Comparison of ENCODE assay signal across 8 cellular contexts in the genomic region with DNA sequence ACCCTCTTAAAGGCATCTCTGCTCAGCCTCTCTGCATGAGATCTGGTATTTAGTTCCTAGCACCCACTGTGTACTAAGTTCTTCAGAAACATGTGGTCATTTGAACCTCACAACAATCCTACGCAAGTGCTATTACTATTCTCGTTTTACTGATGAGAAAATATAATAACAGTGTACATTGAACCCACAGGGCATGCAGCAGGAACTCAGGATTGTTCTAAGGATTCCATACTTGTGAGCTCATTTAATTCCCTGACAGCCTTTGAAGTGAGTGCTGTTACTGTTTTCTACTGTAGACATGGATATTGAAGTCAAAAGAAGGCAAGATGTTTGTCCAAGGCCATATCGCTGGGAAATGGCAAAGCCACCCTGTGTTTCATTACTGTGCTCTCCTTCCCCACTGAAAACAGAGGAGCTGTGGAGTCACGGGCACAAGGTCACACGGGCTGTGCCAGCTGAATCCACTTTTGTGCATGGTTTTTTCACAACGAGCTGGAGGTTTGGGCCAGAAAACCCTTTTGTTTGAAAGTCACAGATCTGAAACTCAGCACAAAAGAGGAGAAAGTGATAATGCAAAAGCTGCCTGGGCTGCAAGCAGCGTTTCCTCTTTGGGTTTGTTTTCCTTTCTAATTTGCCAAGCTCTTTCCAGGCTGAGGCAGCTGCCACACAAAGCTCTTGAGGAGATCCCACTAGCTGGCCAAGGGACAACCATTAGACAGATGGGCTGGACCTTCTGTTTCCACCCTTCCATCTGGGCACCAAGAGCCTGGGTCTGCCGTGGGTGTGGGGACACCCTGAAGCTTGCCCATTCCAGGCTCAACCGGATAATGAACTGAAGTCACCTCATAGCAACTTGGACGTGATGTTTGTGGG.
DNase-seq lines count a peak whose midpoint lies in the region; ATAC-seq and TF ChIP-seq lines count a peak whose summit lies in the region.

No MANE protein-coding gene starts in this region.

- no peak overlapping the region for H2AK5ac ChIP-seq in neuronal stem cell (ENCODE audit: low read depth, low read length)

- 41 to 46% methylated on average over 10 of the region's 10 CpGs for WGBS in body of pancreas, 2 donors
- no CpG with 5 or more reads among the region's 10 CpGs for WGBS in neuronal stem cell (ENCODE audit: extremely low coverage in 2 of 2, insufficient read length in 2 of 2, insufficient replicate concordance in 1 of 2), 2 donors

- no peak overlapping the region for H2BK12ac ChIP-seq in neuronal stem cell (ENCODE audit: low read length)

- intact Hi-C loops in body of pancreas (cut with DNase I) = no loop called here

- H3K9me3 ChIP-seq in body of pancreas (no peaks in the 10 kb centered on the region), neuronal stem cell (replicated peaks in 1 of 2; ENCODE audit: control insufficient read depth in 2 of 2, insufficient read depth in 1 of 2, low read depth in 1 of 2, low read length in 2 of 2) (no peaks in the 10 kb centered on the region)

- no peak overlapping the region for H4K8ac ChIP-seq in neuronal stem cell (ENCODE audit: low read depth, low read length)

- H3K79me1 ChIP-seq in neuronal stem cell (ENCODE audit: low read depth, low read length) = no peaks in the 10 kb centered on the region

- peak overlapping the region; percentile 64 for H3K27ac Mint-ChIP-seq in type B pancreatic cell

- no peak overlapping the region for H3K18ac ChIP-seq in neuronal stem cell (ENCODE audit: low read length)

- DNase-seq in DMS 273 treated with DMSO at 0.1 percent for 48 hours (lab: John Stamatoyannopoulos, UW) (peak; percentile 63), anterior cingulate cortex (lab: John Stamatoyannopoulos, UW) (peak in 36 of 58 donors; percentile 4 to 59 (median 18)), kidney glomerular epithelial cell (lab: John Stamatoyannopoulos, UW) (peak; percentile 47), type B pancreatic cell (ENCODE audit: extremely low spot score, unreplicated experiment) (no peak), body of pancreas (no peak), neuronal stem cell (ENCODE audit: low spot score) (no peak)

- H3K4me3 ChIP-seq in body of pancreas (no peak overlapping the region), neuronal stem cell (ENCODE audit: low read length in 2 of 2) (no peak overlapping the region)

- H2AFZ ChIP-seq in neuronal stem cell (ENCODE audit: low read length) = no peak overlapping the region

- TF ChIP-seq POLR2A in body of pancreas (IDR thresholded peaks at IDR 0.05) = no peak

- TF ChIP-seq CTCF in type B pancreatic cell (conservative IDR thresholded peaks at IDR 0.05) (no peak), body of pancreas (IDR thresholded peaks at IDR 0.05) (no peak)

- H3K4me2 ChIP-seq in neuronal stem cell (ENCODE audit: insufficient read depth, low read length, poor library complexity, severe bottlenecking) = no peak overlapping the region

- no peak overlapping the region for H3K9ac ChIP-seq in neuronal stem cell (ENCODE audit: low read depth, low read length, poor library complexity)

- no peak overlapping the region for H2BK5ac ChIP-seq in neuronal stem cell (ENCODE audit: low read length)

- no peaks in the 10 kb centered on the region for H3K27me3 ChIP-seq in body of pancreas
- H3K27me3 ChIP-seq in neuronal stem cell (ENCODE audit: control insufficient read depth in 3 of 3, insufficient read depth in 3 of 3, low read depth in 1 of 3, low read length in 3 of 3) = no peaks in the 10 kb centered on the region

- ATAC-seq in HG03354 (IDR thresholded peaks at IDR 0.05; ENCODE audit: poor library complexity, severe bottlenecking, unreplicated experiment) (peak; percentile 33), body of pancreas (no peak), GM21737 (IDR thresholded peaks at IDR 0.05; ENCODE audit: unreplicated experiment) (no peak)

- no peak overlapping the region for H2BK120ac ChIP-seq in neuronal stem cell (ENCODE audit: low read depth, low read length)

- H3K9me3 Mint-ChIP-seq in type B pancreatic cell = no peaks in the 10 kb centered on the region

- no peaks in the 10 kb centered on the region for H3K36me3 Mint-ChIP-seq in type B pancreatic cell

- no peak overlapping the region for H3K4ac ChIP-seq in neuronal stem cell (ENCODE audit: low read length)

- no peak overlapping the region for H4K91ac ChIP-seq in neuronal stem cell (ENCODE audit: low read depth, low read length, poor library complexity)

- no peak overlapping the region for H2BK15ac ChIP-seq in neuronal stem cell (ENCODE audit: low read length)

- H3K4me3 Mint-ChIP-seq in type B pancreatic cell = peak overlapping the region; percentile 45

- H3K14ac ChIP-seq in neuronal stem cell (ENCODE audit: low read length) = no peak overlapping the region

- H3K4me1 Mint-ChIP-seq in type B pancreatic cell (ENCODE audit: unreplicated experiment) = peaks cover 29% of the 10 kb centered on the region

- no peak overlapping the region for H3K23ac ChIP-seq in neuronal stem cell (ENCODE audit: low read depth, low read length, poor library complexity)

- no peak overlapping the region for H3K27ac ChIP-seq in body of pancreas
- H3K27ac ChIP-seq in neuronal stem cell (replicated peaks; ENCODE audit: low read length) = no peak overlapping the region

- no peaks in the 10 kb centered on the region for H3K36me3 ChIP-seq in body of pancreas (replicated peaks in 1 of 2; ENCODE audit: insufficient read depth in 1 of 2, low read depth in 2 of 2)
- no peaks in the 10 kb centered on the region for H3K36me3 ChIP-seq in neuronal stem cell (replicated peaks in 1 of 2; ENCODE audit: control insufficient read depth in 2 of 2, insufficient read depth in 2 of 2, low read length in 2 of 2)

- H3K4me1 ChIP-seq in body of pancreas (no peaks in the 10 kb centered on the region), neuronal stem cell (ENCODE audit: control insufficient read depth in 2 of 2, insufficient read depth in 1 of 2, low read depth in 1 of 2, low read length in 2 of 2) (peaks cover 0 to 3% of the 10 kb centered on the region in 2 donors)

- no peaks in the 10 kb centered on the region for H3K27me3 Mint-ChIP-seq in type B pancreatic cell

Comparison
In these comparisons a context has a peak if more than half of its experiments do, and no peak if none do; other contexts are left out.
1. DNase-seq: peak in DMS 273 treated with DMSO at 0.1 percent for 48 hours (single experiment), anterior cingulate cortex (36 of 58) and kidney glomerular epithelial cell (single experiment); none in type B pancreatic cell (single experiment), body of pancreas (0 of 4) and neuronal stem cell (single experiment).